Comparison of ENCODE assay signal across 1 cellular context in genomic region chr5:180621311-180621710, GRCh38.
TF ChIP-seq lines count a peak whose summit lies in the region.

No MANE protein-coding gene starts in this region.

TF ChIP-seq in K562, 482 proteins besides CTCF, POLR2A, EP300 and RAD21:
- TF ChIP-seq CHCHD3 (CRISPR knock-in tag; IDR thresholded peaks at IDR 0.05): no peak
- peak; percentile 35 for TF ChIP-seq ZFP36 (IDR thresholded peaks at IDR 0.05; ENCODE audit: low read depth, low read length, partially characterized antibody)
